Comparison of ENCODE assay signal across 19 cellular contexts in genomic region chr17:72145972-72146755, GRCh38. TPM values are rescaled to one million over a fixed set of nuclear protein-coding genes. Genes with fewer than 3 reads are reported as not detected.
A peak's percentile ranks its signal among the peaks of the same experiment; 100 is the strongest.
DNase-seq lines count a peak whose midpoint lies in the region; ATAC-seq, FAIRE-seq and TF ChIP-seq lines count a peak whose summit lies in the region.
"Had no signal": no experiment of that assay in that cellular context is flagged by ENCODE, and none has a peak within 500 bp of the region (broad histone marks: within the 10 kb centered on the region; RNA-seq: fewer than 3 reads in every experiment).

No MANE protein-coding gene starts in this region.

- FAIRE-seq in urothelium cell line (lab: Jason Lieb, UNC): no peak
- FAIRE-seq: kidney had no signal

- peak; percentile 61 for ATAC-seq in SK-N-SH treated with all-trans-retinoic acid at 6 μM for 48 hours
- peak; percentile 55 for ATAC-seq in foreskin keratinocyte
- ATAC-seq: naive thymus-derived CD8-positive, alpha-beta T cell had no signal

- H3K4me1 ChIP-seq in foreskin keratinocyte (no peaks in the 10 kb centered on the region), SJCRH30 (peaks cover 10% of the 10 kb centered on the region)
- H3K4me1 ChIP-seq: colonic mucosa had no signal

- CTCF ChIA-PET in AG04450 (lab: Charles Lee): no interaction called here

- H3K9me3 ChIP-seq in AG04450 (ENCODE audit: control insufficient read depth, insufficient read depth, low read length) (no peaks in the 10 kb centered on the region), SJCRH30 (replicated peaks) (no peaks in the 10 kb centered on the region)
- H3K9me3 ChIP-seq: colonic mucosa had no signal

- TF ChIP-seq CTCF in AG04450 (IDR thresholded peaks at IDR 0.05; ENCODE audit: low read depth, low read length) (peak; percentile 7; the same call in 1 of the 2 replicates), foreskin keratinocyte (conservative IDR thresholded peaks at IDR 0.05) (no peak)

- DNase-seq in AG04450 (ENCODE audit: low read depth, low spot score): no peak
- DNase-seq in HT1080 (ENCODE audit: low read depth): peak; percentile 76
- DNase-seq in foreskin keratinocyte: no peak
- DNase-seq in urothelium cell line (ENCODE audit: low spot score): no peak
- no peak for DNase-seq in SJCRH30
- DNase-seq in HT-29 (ENCODE audit: low spot score): no peak
- no peak for DNase-seq in stimulated activated CD4-positive, alpha-beta T cell treated with anti-CD3 and anti-CD28 coated beads, Interleukin-4, amount 100 ng/mL, for 4 hours
- DNase-seq: CD4-positive, alpha-beta memory T cell; colonic mucosa; DMS53; foreskin melanocyte; kidney; naive thymus-derived CD8-positive, alpha-beta T cell; NCI-H146; NCI-H774; posterior cingulate gyrus; stimulated activated CD4-positive, alpha-beta T cell treated with anti-CD3 and anti-CD28 coated beads, Interleukin-4, amount 100 ng/mL, for 1 hour had no signal

- POLR2A ChIA-PET in AG04450 (lab: Yijun Ruan, JAX): no interaction called here

- H3K4me3 ChIP-seq in AG04450 (ENCODE audit: low read depth, low read length) (no peak overlapping the region), SJCRH30 (no peak overlapping the region)
- H3K4me3 ChIP-seq: colonic mucosa had no signal

- no peaks in the 10 kb centered on the region for H3K27me3 ChIP-seq in AG04450 (ENCODE audit: control insufficient read depth, insufficient read depth, low read length)
- H3K27me3 ChIP-seq in foreskin keratinocyte: peaks cover 53% of the 10 kb centered on the region
- no peaks in the 10 kb centered on the region for H3K27me3 ChIP-seq in SJCRH30
- H3K27me3 ChIP-seq: colonic mucosa had no signal

- H3K36me3 ChIP-seq in SJCRH30: no peaks in the 10 kb centered on the region
- H3K36me3 ChIP-seq: colonic mucosa had no signal

- H3K27ac ChIP-seq in AG04450 (ENCODE audit: low read depth, low read length) (no peak overlapping the region), foreskin keratinocyte (no peak overlapping the region), SJCRH30 (no peak overlapping the region)
- H3K27ac ChIP-seq: colonic mucosa had no signal

TF ChIP-seq in SK-N-SH treated with all-trans-retinoic acid at 6 μM for 48 hours, 23 proteins besides CTCF, POLR2A, EP300 and RAD21:
- TF ChIP-seq TOX (CRISPR knock-in tag; IDR thresholded peaks at IDR 0.05; ENCODE audit: borderline replicate concordance): no peak
- TF ChIP-seq, protein P1, sequence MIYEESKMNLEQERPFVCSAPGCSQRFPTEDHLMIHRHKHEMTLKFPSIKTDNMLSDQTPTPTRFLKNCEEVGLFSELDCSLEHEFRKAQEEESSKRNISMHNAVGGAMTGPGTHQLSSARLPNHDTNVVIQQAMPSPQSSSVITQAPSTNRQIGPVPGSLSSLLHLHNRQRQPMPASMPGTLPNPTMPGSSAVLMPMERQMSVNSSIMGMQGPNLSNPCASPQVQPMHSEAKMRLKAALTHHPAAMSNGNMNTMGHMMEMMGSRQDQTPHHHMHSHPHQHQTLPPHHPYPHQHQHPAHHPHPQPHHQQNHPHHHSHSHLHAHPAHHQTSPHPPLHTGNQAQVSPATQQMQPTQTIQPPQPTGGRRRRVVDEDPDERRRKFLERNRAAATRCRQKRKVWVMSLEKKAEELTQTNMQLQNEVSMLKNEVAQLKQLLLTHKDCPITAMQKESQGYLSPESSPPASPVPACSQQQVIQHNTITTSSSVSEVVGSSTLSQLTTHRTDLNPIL (CRISPR knock-in tag; IDR thresholded peaks at IDR 0.05; ENCODE audit: low read depth): no peak
- no peak for TF ChIP-seq ZNF8 (CRISPR knock-in tag; IDR thresholded peaks at IDR 0.05)
- TF ChIP-seq PATZ1 (CRISPR knock-in tag; IDR thresholded peaks at IDR 0.05; ENCODE audit: borderline replicate concordance): no peak
- TF ChIP-seq ZNF565 (CRISPR knock-in tag; conservative IDR thresholded peaks at IDR 0.05; ENCODE audit: low read depth): no peak
- no peak for TF ChIP-seq PPARA (CRISPR knock-in tag; IDR thresholded peaks at IDR 0.05; ENCODE audit: borderline replicate concordance)
- no peak for TF ChIP-seq ISL1 (CRISPR knock-in tag; IDR thresholded peaks at IDR 0.05)
- TF ChIP-seq CSRNP3 (CRISPR knock-in tag; IDR thresholded peaks at IDR 0.05): no peak
- no peak for TF ChIP-seq TCF4 (CRISPR knock-in tag; IDR thresholded peaks at IDR 0.05; ENCODE audit: borderline replicate concordance)
- no peak for TF ChIP-seq SNAI2 (CRISPR knock-in tag; IDR thresholded peaks at IDR 0.05)
- no peak for TF ChIP-seq ESRRG (CRISPR knock-in tag; IDR thresholded peaks at IDR 0.05)
- no peak for TF ChIP-seq CSDC2 (CRISPR knock-in tag; IDR thresholded peaks at IDR 0.05)
- TF ChIP-seq POU6F1 (CRISPR knock-in tag; IDR thresholded peaks at IDR 0.05; ENCODE audit: borderline replicate concordance, low read depth): no peak

RNA-seq across cellular contexts. Expression of gene SOX9, which starts 25.3 kb away (rescaled TPM):
- polyA plus RNA-seq in AG04450 (2011; rRNA removed): 5.5 and 6.0 TPM in 2 replicates
- 5.0 and 6.3 TPM in 2 replicates for polyA minus RNA-seq in AG04450 (2011; rRNA and poly(A)+ RNA removed)
- total RNA-seq in HT1080 (2014; rRNA removed; shearing (Covaris generic)): 24.9 and 43.0 TPM in 2 replicates
- 66.7 and 82.9 TPM in 2 replicates for polyA plus RNA-seq in HT1080 (2015; cell fraction: cytosol; rRNA removed)
- 119 and 133 TPM in 2 replicates for polyA plus RNA-seq in HT1080 (2015; cell fraction: nucleus; rRNA removed)
- total RNA-seq in foreskin keratinocyte: 50.5 and 66.3 TPM in 2 replicates
- polyA plus RNA-seq in foreskin keratinocyte: 24.9 and 29.1 TPM in 2 replicates
- 104 and 105 TPM in 2 replicates for total RNA-seq in SJCRH30 (2014; rRNA removed; shearing (Covaris generic))
- total RNA-seq in HT-29 (2014; rRNA removed; shearing (Covaris generic)): 66.6 and 82.5 TPM in 2 replicates
- total RNA-seq: activated CD8-positive, alpha-beta memory T cell treated with anti-CD3 and anti-CD28 coated beads for 36 hours; CD4-positive, alpha-beta memory T cell; naive thymus-derived CD8-positive, alpha-beta T cell had no signal
- polyA plus RNA-seq: CD4-positive, alpha-beta memory T cell; naive thymus-derived CD8-positive, alpha-beta T cell had no signal
